Comparison of ENCODE assay signal across 8 cellular contexts in genomic region chr19:18153555-18154134, GRCh38. TPM values are rescaled to one million over a fixed set of nuclear protein-coding genes. Genes with fewer than 3 reads are reported as not detected.
A peak's percentile ranks its signal among the peaks of the same experiment; 100 is the strongest.
DNase-seq lines count a peak whose midpoint lies in the region; ATAC-seq and TF ChIP-seq lines count a peak whose summit lies in the region.

No MANE protein-coding gene starts in this region.

- no peak for TF ChIP-seq CTCF in CD8-positive, alpha-beta T cell (IDR thresholded peaks at IDR 0.05)

- H3K4me3 ChIP-seq in CD8-positive, alpha-beta T cell (ENCODE audit: low read depth, low read length), result peak overlapping the region; percentile 66
- peak overlapping the region; percentile 75 for H3K4me3 ChIP-seq in Jurkat, Clone E6-1 (ENCODE audit: low read length)

- no peaks in the 10 kb centered on the region for H3K9me3 ChIP-seq in CD8-positive, alpha-beta T cell (ENCODE audit: low read length)

- CTCF ChIA-PET in CD8-positive, alpha-beta T cell (lab: Charles Lee), result no interaction called here

- no peaks in the 10 kb centered on the region for H3K36me3 ChIP-seq in CD8-positive, alpha-beta T cell (ENCODE audit: insufficient read depth, low read length)

- H3K4me1 Mint-ChIP-seq in CD8-positive, alpha-beta T cell (ENCODE audit: low read depth), result peaks cover 21% of the 10 kb centered on the region
- peaks cover 16% of the 10 kb centered on the region for H3K4me1 Mint-ChIP-seq in activated naive CD8-positive, alpha-beta T cell treated with anti-CD3 and anti-CD28 coated beads for 36 hours

- intact Hi-C loops in CD8-positive, alpha-beta T cell (cut with DNase I, micrococcal nuclease), result loop anchor here (1.0 to 10.0 kb wide), 10 partner anchors 8 to 483 kb away; partner anchors contain the start of genes MPV17L2 (in 2 of the 2), ELL (in 1 of the 2), KLHL26 (in 1 of the 2) and MAST3 (in 1 of the 2)
- intact Hi-C loops in left colon (cut with DNase I, micrococcal nuclease), result no loop called here

- no peak for ATAC-seq in CD8-positive, alpha-beta T cell
- ATAC-seq in left colon (no peak), HG02885 (IDR thresholded peaks at IDR 0.05; ENCODE audit: poor library complexity, unreplicated experiment) (no peak), GM21381 (IDR thresholded peaks at IDR 0.05; ENCODE audit: unreplicated experiment) (no peak)

- no peaks in the 10 kb centered on the region for H3K27me3 ChIP-seq in CD8-positive, alpha-beta T cell (ENCODE audit: insufficient read depth, low read length)

- peaks cover 18% of the 10 kb centered on the region for H3K36me3 Mint-ChIP-seq in CD8-positive, alpha-beta T cell
- peaks cover 2% of the 10 kb centered on the region for H3K36me3 Mint-ChIP-seq in activated naive CD8-positive, alpha-beta T cell treated with anti-CD3 and anti-CD28 coated beads for 36 hours

- DNase-seq in CD8-positive, alpha-beta T cell, result peak in 4 of 7 experiments; percentile 16 to 31 (median 27)
- no peak for DNase-seq in Jurkat, Clone E6-1 (ENCODE audit: low read depth, low spot score)
- peak; percentile 47 for DNase-seq in activated naive CD8-positive, alpha-beta T cell treated with anti-CD3 and anti-CD28 coated beads for 36 hours
- DNase-seq in left colon (peak; percentile 58 to 63), NCI-H1930 (lab: John Stamatoyannopoulos, UW) (no peak)
- DNase-seq in stimulated activated naive CD4-positive, alpha-beta T cell (lab: John Stamatoyannopoulos, UW), result peak in 5 of 6 experiments; percentile 22 to 49 (median 40)

- peak overlapping the region; percentile 68 for H3K27ac ChIP-seq in CD8-positive, alpha-beta T cell (ENCODE audit: low read depth, low read length)

- POLR2A ChIA-PET in CD8-positive, alpha-beta T cell (lab: Charles Lee), result no interaction called here

- peak overlapping the region; percentile 85 for H3K4me3 Mint-ChIP-seq in CD8-positive, alpha-beta T cell
- H3K4me3 Mint-ChIP-seq in activated naive CD8-positive, alpha-beta T cell treated with anti-CD3 and anti-CD28 coated beads for 36 hours, result peak overlapping the region; percentile 90

- H3K27me3 Mint-ChIP-seq in CD8-positive, alpha-beta T cell (ENCODE audit: low read depth), result no peaks in the 10 kb centered on the region
- H3K27me3 Mint-ChIP-seq in activated naive CD8-positive, alpha-beta T cell treated with anti-CD3 and anti-CD28 coated beads for 36 hours, result no peaks in the 10 kb centered on the region

- H3K27ac Mint-ChIP-seq in CD8-positive, alpha-beta T cell, result peak overlapping the region; percentile 24
- H3K27ac Mint-ChIP-seq in activated naive CD8-positive, alpha-beta T cell treated with anti-CD3 and anti-CD28 coated beads for 36 hours, result peak overlapping the region; percentile 77

- no peaks in the 10 kb centered on the region for H3K9me3 Mint-ChIP-seq in CD8-positive, alpha-beta T cell
- H3K9me3 Mint-ChIP-seq in activated naive CD8-positive, alpha-beta T cell treated with anti-CD3 and anti-CD28 coated beads for 36 hours, result no peaks in the 10 kb centered on the region

- H3K4me1 ChIP-seq in CD8-positive, alpha-beta T cell (ENCODE audit: insufficient read depth, low read length), result peaks cover 17% of the 10 kb centered on the region

RNA-seq across cellular contexts. Expression of gene PIK3R2, which starts 0.7 kb away (rescaled TPM):
- 1 to 10 TPM; 3.6 to 3.9 TPM for total RNA-seq in CD8-positive, alpha-beta T cell
- 10.4 TPM for polyA plus RNA-seq in Jurkat, Clone E6-1 (2012; ENCODE audit: insufficient read depth, insufficient read length)
- total RNA-seq in activated naive CD8-positive, alpha-beta T cell treated with anti-CD3 and anti-CD28 coated beads for 36 hours, result 10 to 100 TPM; 18.5 to 21.1 TPM
- total RNA-seq in left colon, result 10 to 100 TPM; 37.4 to 41.1 TPM

RNA-seq across cellular contexts. Expression of gene IFI30, which starts 20.0 kb away (rescaled TPM):
- total RNA-seq in CD8-positive, alpha-beta T cell, result 1 to 10 TPM; 1.6 to 1.8 TPM
- polyA plus RNA-seq in Jurkat, Clone E6-1 (2012; ENCODE audit: insufficient read depth, insufficient read length), result 35.1 TPM
- 10 to 100 TPM; 24.7 to 28.1 TPM for total RNA-seq in activated naive CD8-positive, alpha-beta T cell treated with anti-CD3 and anti-CD28 coated beads for 36 hours
- total RNA-seq in left colon, result 10 to 100 TPM; 47.5 to 79.3 TPM

RNA-seq across cellular contexts. Expression of gene MPV17L2, which starts 39.4 kb away (rescaled TPM):
- 1 to 10 TPM; 4.0 to 5.2 TPM for total RNA-seq in CD8-positive, alpha-beta T cell
- 33.1 TPM for polyA plus RNA-seq in Jurkat, Clone E6-1 (2012; ENCODE audit: insufficient read depth, insufficient read length)
- total RNA-seq in activated naive CD8-positive, alpha-beta T cell treated with anti-CD3 and anti-CD28 coated beads for 36 hours, result 10 to 100 TPM; 15.2 to 16.7 TPM
- total RNA-seq in left colon, result 10 to 100 TPM in 1 of 2 donors, 1 to 10 TPM in 1; 9.9 to 15.4 TPM

RNA-seq across cellular contexts. Expression of gene RAB3A, which starts 50.2 kb away (rescaled TPM):
- 10 to 100 TPM; 16.8 to 19.4 TPM for total RNA-seq in CD8-positive, alpha-beta T cell
- 12.0 TPM for polyA plus RNA-seq in Jurkat, Clone E6-1 (2012; ENCODE audit: insufficient read depth, insufficient read length)
- 1 to 10 TPM; 3.2 to 3.9 TPM for total RNA-seq in activated naive CD8-positive, alpha-beta T cell treated with anti-CD3 and anti-CD28 coated beads for 36 hours
- 1 to 10 TPM; 6.3 to 6.9 TPM for total RNA-seq in left colon

RNA-seq across cellular contexts. Expression of gene MAST3, which starts 56.1 kb away (rescaled TPM):
- total RNA-seq in CD8-positive, alpha-beta T cell, result 10 to 100 TPM; 13.7 to 15.2 TPM
- polyA plus RNA-seq in Jurkat, Clone E6-1 (2012; ENCODE audit: insufficient read depth, insufficient read length), result 6.2 TPM
- 10 to 100 TPM; 11.8 to 14.4 TPM for total RNA-seq in activated naive CD8-positive, alpha-beta T cell treated with anti-CD3 and anti-CD28 coated beads for 36 hours
- total RNA-seq in left colon, result 10 to 100 TPM; 33.6 to 38.6 TPM

Comparison
In these comparisons a context has a peak if more than half of its experiments do, and no peak if none do; other contexts are left out.
1. DNase-seq: peak in CD8-positive, alpha-beta T cell (4 of 7), activated naive CD8-positive, alpha-beta T cell treated with anti-CD3 and anti-CD28 coated beads for 36 hours (single experiment), left colon (2 of 2) and stimulated activated naive CD4-positive, alpha-beta T cell (5 of 6); none in Jurkat, Clone E6-1 (single experiment) and NCI-H1930 (0 of 2).
2. RNA of gene IFI30, which starts 20.0 kb away (total RNA-seq): 47.5 to 79.3 TPM in left colon and 24.7 to 28.1 TPM in activated naive CD8-positive, alpha-beta T cell treated with anti-CD3 and anti-CD28 coated beads for 36 hours; 1.6 to 1.8 TPM in CD8-positive, alpha-beta T cell; every median in the first group is over 4 times any median in the second.
3. intact Hi-C loops: an anchor here in CD8-positive, alpha-beta T cell (1.0 to 10.0 kb wide); none called in left colon.